ENCODE assay signal across 25 cellular contexts in genomic region chr6:51108563-51109234, GRCh38.
A peak's percentile ranks its signal among the peaks of the same experiment; 100 is the strongest.
DNase-seq lines count a peak whose midpoint lies in the region; ATAC-seq, FAIRE-seq and TF ChIP-seq lines count a peak whose summit lies in the region.
"Had no signal": no experiment of that assay in that cellular context is flagged by ENCODE, and none has a peak within 500 bp of the region (broad histone marks: within the 10 kb centered on the region; RNA-seq: fewer than 3 reads in every experiment).

No MANE protein-coding gene starts in this region.

- H3K4me3 ChIP-seq in AG10803 (ENCODE audit: low read length) (no peak overlapping the region), astrocyte of the cerebellum (ENCODE audit: low read depth, low read length) (no peak overlapping the region), small intestine (ENCODE audit: low read depth in 1 of 2, low read length in 2 of 2) (no peak overlapping the region)
- H3K4me3 ChIP-seq: BLaER1, MG63 had no signal

- FAIRE-seq in H54 (lab: Jason Lieb, UNC) (no peak), small intestine (lab: Jason Lieb, UNC) (no peak)

- no peaks in the 10 kb centered on the region for H3K9me3 ChIP-seq in small intestine (ENCODE audit: control insufficient read depth, low read depth)
- H3K9me3 ChIP-seq: BLaER1, MG63, SK-N-SH had no signal

- DNase-seq in AG10803 (ENCODE audit: low read depth) (peak; percentile 10), M059J (ENCODE audit: low read depth) (peak; percentile 80), astrocyte of the cerebellum (ENCODE audit: low read depth) (peak; percentile 18), fibroblast of gingiva (ENCODE audit: low read depth) (peak; percentile 27), NCI-H446 (lab: John Stamatoyannopoulos, UW) (no peak), H54 (ENCODE audit: insufficient read length, low spot score) (no peak), small intestine (no peak)
- DNase-seq: 8988T; CD4-positive, CD25-positive, alpha-beta regulatory T cell; DMS153; GOT3; Kasumi-1; NCI-H1105 treated with DMSO at 0.1 percent for 48 hours; NCI-H146; NCI-H1930; NCI-H2107; NCI-H526; NCI-H82; SIG-M5; SK-N-SH had no signal

- H3K4me1 ChIP-seq in small intestine (ENCODE audit: control insufficient read depth in 2 of 2, insufficient read depth in 1 of 2, low read depth in 1 of 2, low read length in 1 of 2) = no peaks in the 10 kb centered on the region
- H3K4me1 ChIP-seq: BLaER1 had no signal

- TF ChIP-seq CTCF in AG10803 (conservative IDR thresholded peaks at IDR 0.05; ENCODE audit: low read length) (no peak), astrocyte of the cerebellum (IDR thresholded peaks at IDR 0.05; ENCODE audit: low read depth, low read length, missing control alignments) (no peak)

- no peaks in the 10 kb centered on the region for H3K27me3 ChIP-seq in small intestine (ENCODE audit: control insufficient read depth in 2 of 2, insufficient read depth in 2 of 2, low read length in 2 of 2)
- H3K27me3 ChIP-seq: BLaER1, MG63 had no signal

- no peaks in the 10 kb centered on the region for H3K36me3 ChIP-seq in small intestine (ENCODE audit: control insufficient read depth in 2 of 2, insufficient read depth in 2 of 2, low read length in 2 of 2)
- H3K36me3 ChIP-seq: BLaER1, MG63 had no signal

- in situ Hi-C loops in astrocyte of the cerebellum (cut with HindIII; ENCODE audit: low sequenced_read_pairs) = no loop called here

- TF ChIP-seq POLR2A in H54 (IDR thresholded peaks at IDR 0.05; ENCODE audit: low read depth, low read length) = no peak

- H3K27ac ChIP-seq in small intestine (ENCODE audit: low read depth in 1 of 2, low read length in 1 of 2) = no peak overlapping the region
- H3K27ac ChIP-seq: BLaER1 had no signal

- WGBS in small intestine, 3 donors = 74 to 81% (median 79%) methylated on average over 4 of the region's 4 CpGs

- no peak for ATAC-seq in GM21723 (IDR thresholded peaks at IDR 0.05; ENCODE audit: unreplicated experiment)
- ATAC-seq: HCT116, Panc1 had no signal

Comparison
In these comparisons a context has a peak if more than half of its experiments do, and no peak if none do; other contexts are left out.
1. DNase-seq: peak in AG10803 (single experiment), M059J (single experiment), astrocyte of the cerebellum (single experiment) and fibroblast of gingiva (single experiment); none in NCI-H446 (0 of 2), H54 (single experiment) and small intestine (single experiment).